23 cellular contexts compared by ENCODE assay signal in genomic region chr2:104523921-104524320, GRCh38.
"Had no signal": no experiment of that assay in that cellular context is flagged by ENCODE, and none has a peak within 500 bp of the region (broad histone marks: within the 10 kb centered on the region; RNA-seq: fewer than 3 reads in every experiment).

No MANE protein-coding gene starts in this region.

- H3K27me3 ChIP-seq: MG63, Peyer's patch had no signal

- H3K4me3 ChIP-seq: MG63, PC-9, Peyer's patch, SJCRH30 had no signal

- H3K36me3 ChIP-seq: MG63, Peyer's patch, SJCRH30 had no signal

- DNase-seq: KBM-7, MG63, NCI-H1092, NCI-H1105 treated with DMSO at 0.1 percent for 48 hours, NCI-H1417 treated with DMSO at 0.1 percent for 48 hours, NCI-H146, NCI-H1694 treated with DMSO at 0.1 percent for 48 hours, NCI-H1930, NCI-H2081, NCI-H2107, NCI-H2227 treated with DMSO at 0.1 percent for 48 hours, NCI-H446, NCI-H510A, NCI-H524 treated with DMSO at 0.1 percent for 48 hours, NCI-H69, NCI-H774, OCI-M1, PC-9, Peyer's patch, SHP77 treated with DMSO at 0.1 percent for 48 hours, SJCRH30 had no signal

- ATAC-seq: Right ventricle myocardium inferior, SK-N-SH treated with all-trans-retinoic acid at 6 μM for 48 hours had no signal
